ENCODE assay signal across 16 cellular contexts in genomic region chr16:12503201-12503600, GRCh38.
DNase-seq lines count a peak whose midpoint lies in the region; ATAC-seq and FAIRE-seq lines count a peak whose summit lies in the region.
"Had no signal": no experiment of that assay in that cellular context is flagged by ENCODE, and none has a peak within 500 bp of the region (broad histone marks: within the 10 kb centered on the region; RNA-seq: fewer than 3 reads in every experiment).

No MANE protein-coding gene starts in this region.

- FAIRE-seq in RCC 7860 (lab: Jason Lieb, UNC): no peak

- no peaks in the 10 kb centered on the region for H3K27me3 Mint-ChIP-seq in naive thymus-derived CD8-positive, alpha-beta T cell
- H3K27me3 Mint-ChIP-seq: type B pancreatic cell had no signal

- no peak overlapping the region for H3K4me3 Mint-ChIP-seq in naive thymus-derived CD8-positive, alpha-beta T cell
- H3K4me3 Mint-ChIP-seq: activated T-helper 1 cell treated with anti-CD3 and anti-CD28 coated beads, Interleukin-12 subunit alpha, Interleukin-12 subunit beta, Interleukin-2, Interleukin-4 antibody, amounts not matched to agents 30 ng/mL and 10 ng/mL and 1 ng/mL, durations not matched to agents 14 hours and 24 hours and 36 hours; CD14-positive monocyte; type B pancreatic cell had no signal

- H3K4me1 Mint-ChIP-seq in naive thymus-derived CD8-positive, alpha-beta T cell: peaks cover 6 to 11% (median 7%) of the 10 kb centered on the region in 4 donors

- peak; percentile 81 for DNase-seq in DMS153 (lab: John Stamatoyannopoulos, UW)
- peak; percentile 97 for DNase-seq in NCI-H146 treated with DMSO at 0.1 percent for 48 hours (lab: John Stamatoyannopoulos, UW; ENCODE audit: unreplicated experiment)
- peak; percentile 69 for DNase-seq in NCI-H510A treated with DMSO at 0.1 percent for 48 hours (lab: John Stamatoyannopoulos, UW)
- peak; percentile 76 for DNase-seq in left kidney (ENCODE audit: low read depth, low spot score)
- no peak for DNase-seq in RCC 7860 (ENCODE audit: low spot score)
- DNase-seq in AML-193 (lab: John Stamatoyannopoulos, UW): no peak
- DNase-seq in SKM-1 treated with dmso at 0.1 percent for 144 hours (lab: John Stamatoyannopoulos, UW; ENCODE audit: unreplicated experiment): no peak
- DNase-seq in naive thymus-derived CD8-positive, alpha-beta T cell: no peak
- DNase-seq: GOT3; IMR-90; stimulated activated naive CD4-positive, alpha-beta T cell treated with Interleukin-2 at 50 U/mL for 16 hours had no signal

- ATAC-seq in naive thymus-derived CD8-positive, alpha-beta T cell: no peak
- ATAC-seq: esophagus mucosa, SK-N-SH treated with all-trans-retinoic acid at 6 μM for 48 hours had no signal

- peaks cover 0 to 2% (median 0%) of the 10 kb centered on the region in 3 donors for H3K36me3 Mint-ChIP-seq in naive thymus-derived CD8-positive, alpha-beta T cell
- H3K36me3 Mint-ChIP-seq: type B pancreatic cell had no signal

- no peak overlapping the region for H3K27ac Mint-ChIP-seq in naive thymus-derived CD8-positive, alpha-beta T cell
- H3K27ac Mint-ChIP-seq: activated T-helper 1 cell treated with anti-CD3 and anti-CD28 coated beads, Interleukin-12 subunit alpha, Interleukin-12 subunit beta, Interleukin-2, Interleukin-4 antibody, amounts not matched to agents 30 ng/mL and 10 ng/mL and 1 ng/mL, durations not matched to agents 14 hours and 24 hours and 36 hours had no signal

- no peaks in the 10 kb centered on the region for H3K9me3 Mint-ChIP-seq in naive thymus-derived CD8-positive, alpha-beta T cell
- H3K9me3 Mint-ChIP-seq: activated T-helper 1 cell treated with anti-CD3 and anti-CD28 coated beads, Interleukin-12 subunit alpha, Interleukin-12 subunit beta, Interleukin-2, Interleukin-4 antibody, amounts not matched to agents 30 ng/mL and 10 ng/mL and 1 ng/mL, durations not matched to agents 14 hours and 24 hours and 36 hours; CD14-positive monocyte; type B pancreatic cell had no signal

- POLR2A ChIA-PET in naive thymus-derived CD8-positive, alpha-beta T cell (lab: Charles Lee): no interaction called here

Comparison
In these comparisons a context has a peak if more than half of its experiments do, and no peak if none do; other contexts are left out.
1. DNase-seq: peak in DMS153 (single experiment), NCI-H146 treated with DMSO at 0.1 percent for 48 hours (single experiment), NCI-H510A treated with DMSO at 0.1 percent for 48 hours (single experiment) and left kidney (single experiment); none in RCC 7860 (single experiment), AML-193 (0 of 2), SKM-1 treated with dmso at 0.1 percent for 144 hours (single experiment) and naive thymus-derived CD8-positive, alpha-beta T cell (0 of 10).